1 cellular context compared by ENCODE assay signal in the genomic region with DNA sequence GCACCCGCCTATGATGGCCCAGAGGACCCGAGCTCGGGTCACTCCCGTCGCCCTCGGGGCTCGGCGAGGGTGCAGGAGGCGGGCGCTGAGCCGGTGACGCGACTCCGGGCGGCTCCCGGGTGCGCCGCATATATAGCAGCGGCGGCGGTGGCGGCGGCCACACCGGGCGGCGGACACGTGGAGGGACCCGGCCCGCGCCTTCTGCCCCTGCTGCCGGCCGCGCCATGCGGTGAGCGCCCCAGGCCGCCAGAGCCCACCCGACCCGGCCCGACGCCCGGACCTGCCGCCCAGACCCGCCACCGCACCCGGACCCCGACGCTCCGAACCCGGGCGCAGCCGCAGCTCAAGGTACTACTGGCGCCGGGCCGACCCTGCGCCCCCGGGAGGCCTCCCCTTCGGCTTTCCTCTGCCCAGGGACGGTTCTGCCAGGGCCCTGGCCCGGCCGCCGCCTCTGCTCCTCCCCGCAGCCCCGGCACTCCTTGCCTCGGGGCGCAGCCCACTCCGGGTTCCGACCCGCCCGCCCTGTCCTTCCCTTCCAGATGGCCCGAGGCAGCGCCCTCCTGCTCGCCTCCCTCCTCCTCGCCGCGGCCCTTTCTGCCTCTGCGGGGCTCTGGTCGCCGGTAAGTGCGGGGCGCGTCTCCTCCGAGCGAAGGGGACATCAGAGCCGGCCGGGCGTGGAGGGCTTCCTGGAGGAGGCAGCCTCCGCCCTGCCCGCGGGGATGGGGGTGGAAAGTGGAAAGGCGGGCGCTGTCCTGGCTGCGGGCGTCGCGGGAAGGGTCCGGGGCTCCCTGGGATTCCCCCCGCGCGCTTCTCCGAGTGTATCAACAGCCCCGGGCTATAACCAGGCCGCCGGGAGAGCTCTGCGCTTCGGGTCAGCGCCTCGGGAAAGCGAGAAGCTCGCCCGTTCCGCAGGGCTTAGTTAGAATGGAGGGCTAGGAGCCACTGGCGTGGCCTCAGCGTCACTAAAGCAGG.
A peak's percentile ranks its signal among the peaks of the same experiment; 100 is the strongest.
TF ChIP-seq lines count a peak whose summit lies in the region.

A gene with protein sequence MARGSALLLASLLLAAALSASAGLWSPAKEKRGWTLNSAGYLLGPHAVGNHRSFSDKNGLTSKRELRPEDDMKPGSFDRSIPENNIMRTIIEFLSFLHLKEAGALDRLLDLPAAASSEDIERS (plus strand): TSS at position 160 of the 972 bp plus-strand sequence. CDS start 380 bp downstream, at position 540.

TF ChIP-seq in K562, 482 proteins besides CTCF, POLR2A, EP300 and RAD21 (continued from another document and continues in another):
- TF ChIP-seq, protein P1, sequence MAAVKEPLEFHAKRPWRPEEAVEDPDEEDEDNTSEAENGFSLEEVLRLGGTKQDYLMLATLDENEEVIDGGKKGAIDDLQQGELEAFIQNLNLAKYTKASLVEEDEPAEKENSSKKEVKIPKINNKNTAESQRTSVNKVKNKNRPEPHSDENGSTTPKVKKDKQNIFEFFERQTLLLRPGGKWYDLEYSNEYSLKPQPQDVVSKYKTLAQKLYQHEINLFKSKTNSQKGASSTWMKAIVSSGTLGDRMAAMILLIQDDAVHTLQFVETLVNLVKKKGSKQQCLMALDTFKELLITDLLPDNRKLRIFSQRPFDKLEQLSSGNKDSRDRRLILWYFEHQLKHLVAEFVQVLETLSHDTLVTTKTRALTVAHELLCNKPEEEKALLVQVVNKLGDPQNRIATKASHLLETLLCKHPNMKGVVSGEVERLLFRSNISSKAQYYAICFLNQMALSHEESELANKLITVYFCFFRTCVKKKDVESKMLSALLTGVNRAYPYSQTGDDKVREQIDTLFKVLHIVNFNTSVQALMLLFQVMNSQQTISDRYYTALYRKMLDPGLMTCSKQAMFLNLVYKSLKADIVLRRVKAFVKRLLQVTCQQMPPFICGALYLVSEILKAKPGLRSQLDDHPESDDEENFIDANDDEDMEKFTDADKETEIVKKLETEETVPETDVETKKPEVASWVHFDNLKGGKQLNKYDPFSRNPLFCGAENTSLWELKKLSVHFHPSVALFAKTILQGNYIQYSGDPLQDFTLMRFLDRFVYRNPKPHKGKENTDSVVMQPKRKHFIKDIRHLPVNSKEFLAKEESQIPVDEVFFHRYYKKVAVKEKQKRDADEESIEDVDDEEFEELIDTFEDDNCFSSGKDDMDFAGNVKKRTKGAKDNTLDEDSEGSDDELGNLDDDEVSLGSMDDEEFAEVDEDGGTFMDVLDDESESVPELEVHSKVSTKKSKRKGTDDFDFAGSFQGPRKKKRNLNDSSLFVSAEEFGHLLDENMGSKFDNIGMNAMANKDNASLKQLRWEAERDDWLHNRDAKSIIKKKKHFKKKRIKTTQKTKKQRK (IDR thresholded peaks at IDR 0.05; ENCODE audit: borderline replicate concordance, low read depth, low read length) = no peak
- TF ChIP-seq ZNF507 (tag; conservative IDR thresholded peaks at IDR 0.05) = no peak
- TF ChIP-seq XRCC5 (IDR thresholded peaks at IDR 0.05; ENCODE audit: low read depth, low read length) = no peak
- TF ChIP-seq, protein P2, sequence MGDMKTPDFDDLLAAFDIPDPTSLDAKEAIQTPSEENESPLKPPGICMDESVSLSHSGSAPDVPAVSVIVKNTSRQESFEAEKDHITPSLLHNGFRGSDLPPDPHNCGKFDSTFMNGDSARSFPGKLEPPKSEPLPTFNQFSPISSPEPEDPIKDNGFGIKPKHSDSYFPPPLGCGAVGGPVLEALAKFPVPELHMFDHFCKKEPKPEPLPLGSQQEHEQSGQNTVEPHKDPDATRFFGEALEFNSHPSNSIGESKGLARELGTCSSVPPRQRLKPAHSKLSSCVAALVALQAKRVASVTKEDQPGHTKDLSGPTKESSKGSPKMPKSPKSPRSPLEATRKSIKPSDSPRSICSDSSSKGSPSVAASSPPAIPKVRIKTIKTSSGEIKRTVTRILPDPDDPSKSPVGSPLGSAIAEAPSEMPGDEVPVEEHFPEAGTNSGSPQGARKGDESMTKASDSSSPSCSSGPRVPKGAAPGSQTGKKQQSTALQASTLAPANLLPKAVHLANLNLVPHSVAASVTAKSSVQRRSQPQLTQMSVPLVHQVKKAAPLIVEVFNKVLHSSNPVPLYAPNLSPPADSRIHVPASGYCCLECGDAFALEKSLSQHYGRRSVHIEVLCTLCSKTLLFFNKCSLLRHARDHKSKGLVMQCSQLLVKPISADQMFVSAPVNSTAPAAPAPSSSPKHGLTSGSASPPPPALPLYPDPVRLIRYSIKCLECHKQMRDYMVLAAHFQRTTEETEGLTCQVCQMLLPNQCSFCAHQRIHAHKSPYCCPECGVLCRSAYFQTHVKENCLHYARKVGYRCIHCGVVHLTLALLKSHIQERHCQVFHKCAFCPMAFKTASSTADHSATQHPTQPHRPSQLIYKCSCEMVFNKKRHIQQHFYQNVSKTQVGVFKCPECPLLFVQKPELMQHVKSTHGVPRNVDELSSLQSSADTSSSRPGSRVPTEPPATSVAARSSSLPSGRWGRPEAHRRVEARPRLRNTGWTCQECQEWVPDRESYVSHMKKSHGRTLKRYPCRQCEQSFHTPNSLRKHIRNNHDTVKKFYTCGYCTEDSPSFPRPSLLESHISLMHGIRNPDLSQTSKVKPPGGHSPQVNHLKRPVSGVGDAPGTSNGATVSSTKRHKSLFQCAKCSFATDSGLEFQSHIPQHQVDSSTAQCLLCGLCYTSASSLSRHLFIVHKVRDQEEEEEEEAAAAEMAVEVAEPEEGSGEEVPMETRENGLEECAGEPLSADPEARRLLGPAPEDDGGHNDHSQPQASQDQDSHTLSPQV (IDR thresholded peaks at IDR 0.05) = peak; percentile 70
- TF ChIP-seq NR1H2 (CRISPR knock-in tag; IDR thresholded peaks at IDR 0.05) = no peak
- no peak for TF ChIP-seq RBM39 (optimal IDR thresholded peaks at IDR 0.05; ENCODE audit: low read depth, low read length)
- no peak for TF ChIP-seq ZNF408 (CRISPR knock-in tag; IDR thresholded peaks at IDR 0.05; ENCODE audit: low read depth)
- no peak for TF ChIP-seq ZC3H4 (CRISPR knock-in tag; IDR thresholded peaks at IDR 0.05; ENCODE audit: borderline replicate concordance)
- TF ChIP-seq ZNF444 (CRISPR knock-in tag; IDR thresholded peaks at IDR 0.05) = no peak
- TF ChIP-seq U2AF1 (optimal IDR thresholded peaks at IDR 0.05; ENCODE audit: low read depth, low read length) = peak; percentile 34
- TF ChIP-seq ZNF316 (IDR thresholded peaks at IDR 0.05) = no peak
- TF ChIP-seq, protein P3, sequence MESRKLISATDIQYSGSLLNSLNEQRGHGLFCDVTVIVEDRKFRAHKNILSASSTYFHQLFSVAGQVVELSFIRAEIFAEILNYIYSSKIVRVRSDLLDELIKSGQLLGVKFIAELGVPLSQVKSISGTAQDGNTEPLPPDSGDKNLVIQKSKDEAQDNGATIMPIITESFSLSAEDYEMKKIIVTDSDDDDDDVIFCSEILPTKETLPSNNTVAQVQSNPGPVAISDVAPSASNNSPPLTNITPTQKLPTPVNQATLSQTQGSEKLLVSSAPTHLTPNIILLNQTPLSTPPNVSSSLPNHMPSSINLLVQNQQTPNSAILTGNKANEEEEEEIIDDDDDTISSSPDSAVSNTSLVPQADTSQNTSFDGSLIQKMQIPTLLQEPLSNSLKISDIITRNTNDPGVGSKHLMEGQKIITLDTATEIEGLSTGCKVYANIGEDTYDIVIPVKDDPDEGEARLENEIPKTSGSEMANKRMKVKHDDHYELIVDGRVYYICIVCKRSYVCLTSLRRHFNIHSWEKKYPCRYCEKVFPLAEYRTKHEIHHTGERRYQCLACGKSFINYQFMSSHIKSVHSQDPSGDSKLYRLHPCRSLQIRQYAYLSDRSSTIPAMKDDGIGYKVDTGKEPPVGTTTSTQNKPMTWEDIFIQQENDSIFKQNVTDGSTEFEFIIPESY (CRISPR knock-in tag; IDR thresholded peaks at IDR 0.05) = no peak
- TF ChIP-seq ERF (CRISPR knock-in tag; IDR thresholded peaks at IDR 0.05) = no peak
- no peak for TF ChIP-seq XRCC3 (IDR thresholded peaks at IDR 0.05)
- TF ChIP-seq CREBBP (IDR thresholded peaks at IDR 0.05; ENCODE audit: low read depth, low read length) = no peak
- TF ChIP-seq YBX1 (IDR thresholded peaks at IDR 0.05) = no peak
- TF ChIP-seq ZC3H11A (IDR thresholded peaks at IDR 0.05; ENCODE audit: low read depth, low read length) = no peak
- TF ChIP-seq ILF3 (IDR thresholded peaks at IDR 0.05; ENCODE audit: borderline replicate concordance) = no peak
- TF ChIP-seq, protein P4, sequence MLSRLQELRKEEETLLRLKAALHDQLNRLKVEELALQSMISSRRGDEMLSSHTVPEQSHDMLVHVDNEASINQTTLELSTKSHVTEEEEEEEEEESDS (CRISPR knock-in tag; IDR thresholded peaks at IDR 0.05) = no peak
- no peak for TF ChIP-seq MYNN (IDR thresholded peaks at IDR 0.05)
- no peak for TF ChIP-seq MYNN (CRISPR knock-in tag; IDR thresholded peaks at IDR 0.05)
- TF ChIP-seq SRSF9 (IDR thresholded peaks at IDR 0.05; ENCODE audit: borderline replicate concordance, low read depth, low read length) = no peak
- no peak for TF ChIP-seq ZBTB8A (IDR thresholded peaks at IDR 0.05; ENCODE audit: partially characterized antibody)
- no peak for TF ChIP-seq ZSCAN32 (CRISPR knock-in tag; IDR thresholded peaks at IDR 0.05)
- no peak for TF ChIP-seq SRSF7 (optimal IDR thresholded peaks at IDR 0.05; ENCODE audit: low read depth, low read length)
- no peak for TF ChIP-seq FOXJ3 (CRISPR knock-in tag; IDR thresholded peaks at IDR 0.05)
- no peak for TF ChIP-seq CCAR2 (IDR thresholded peaks at IDR 0.05; ENCODE audit: low read depth, low read length)
- TF ChIP-seq THRAP3 (IDR thresholded peaks at IDR 0.05; ENCODE audit: borderline replicate concordance) = no peak
- no peak for TF ChIP-seq SRF (CRISPR knock-in tag; IDR thresholded peaks at IDR 0.05)
- no peak for TF ChIP-seq TCF3 (CRISPR knock-in tag; IDR thresholded peaks at IDR 0.05)
- TF ChIP-seq, protein P5, sequence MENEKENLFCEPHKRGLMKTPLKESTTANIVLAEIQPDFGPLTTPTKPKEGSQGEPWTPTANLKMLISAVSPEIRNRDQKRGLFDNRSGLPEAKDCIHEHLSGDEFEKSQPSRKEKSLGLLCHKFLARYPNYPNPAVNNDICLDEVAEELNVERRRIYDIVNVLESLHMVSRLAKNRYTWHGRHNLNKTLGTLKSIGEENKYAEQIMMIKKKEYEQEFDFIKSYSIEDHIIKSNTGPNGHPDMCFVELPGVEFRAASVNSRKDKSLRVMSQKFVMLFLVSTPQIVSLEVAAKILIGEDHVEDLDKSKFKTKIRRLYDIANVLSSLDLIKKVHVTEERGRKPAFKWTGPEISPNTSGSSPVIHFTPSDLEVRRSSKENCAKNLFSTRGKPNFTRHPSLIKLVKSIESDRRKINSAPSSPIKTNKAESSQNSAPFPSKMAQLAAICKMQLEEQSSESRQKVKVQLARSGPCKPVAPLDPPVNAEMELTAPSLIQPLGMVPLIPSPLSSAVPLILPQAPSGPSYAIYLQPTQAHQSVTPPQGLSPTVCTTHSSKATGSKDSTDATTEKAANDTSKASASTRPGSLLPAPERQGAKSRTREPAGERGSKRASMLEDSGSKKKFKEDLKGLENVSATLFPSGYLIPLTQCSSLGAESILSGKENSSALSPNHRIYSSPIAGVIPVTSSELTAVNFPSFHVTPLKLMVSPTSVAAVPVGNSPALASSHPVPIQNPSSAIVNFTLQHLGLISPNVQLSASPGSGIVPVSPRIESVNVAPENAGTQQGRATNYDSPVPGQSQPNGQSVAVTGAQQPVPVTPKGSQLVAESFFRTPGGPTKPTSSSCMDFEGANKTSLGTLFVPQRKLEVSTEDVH (IDR thresholded peaks at IDR 0.05; ENCODE audit: low read depth, partially characterized antibody) = no peak
- peak; percentile 91 for TF ChIP-seq FIP1L1 (IDR thresholded peaks at IDR 0.05; ENCODE audit: low read depth, low read length, poor library complexity, severe bottlenecking)
- TF ChIP-seq, protein P6, sequence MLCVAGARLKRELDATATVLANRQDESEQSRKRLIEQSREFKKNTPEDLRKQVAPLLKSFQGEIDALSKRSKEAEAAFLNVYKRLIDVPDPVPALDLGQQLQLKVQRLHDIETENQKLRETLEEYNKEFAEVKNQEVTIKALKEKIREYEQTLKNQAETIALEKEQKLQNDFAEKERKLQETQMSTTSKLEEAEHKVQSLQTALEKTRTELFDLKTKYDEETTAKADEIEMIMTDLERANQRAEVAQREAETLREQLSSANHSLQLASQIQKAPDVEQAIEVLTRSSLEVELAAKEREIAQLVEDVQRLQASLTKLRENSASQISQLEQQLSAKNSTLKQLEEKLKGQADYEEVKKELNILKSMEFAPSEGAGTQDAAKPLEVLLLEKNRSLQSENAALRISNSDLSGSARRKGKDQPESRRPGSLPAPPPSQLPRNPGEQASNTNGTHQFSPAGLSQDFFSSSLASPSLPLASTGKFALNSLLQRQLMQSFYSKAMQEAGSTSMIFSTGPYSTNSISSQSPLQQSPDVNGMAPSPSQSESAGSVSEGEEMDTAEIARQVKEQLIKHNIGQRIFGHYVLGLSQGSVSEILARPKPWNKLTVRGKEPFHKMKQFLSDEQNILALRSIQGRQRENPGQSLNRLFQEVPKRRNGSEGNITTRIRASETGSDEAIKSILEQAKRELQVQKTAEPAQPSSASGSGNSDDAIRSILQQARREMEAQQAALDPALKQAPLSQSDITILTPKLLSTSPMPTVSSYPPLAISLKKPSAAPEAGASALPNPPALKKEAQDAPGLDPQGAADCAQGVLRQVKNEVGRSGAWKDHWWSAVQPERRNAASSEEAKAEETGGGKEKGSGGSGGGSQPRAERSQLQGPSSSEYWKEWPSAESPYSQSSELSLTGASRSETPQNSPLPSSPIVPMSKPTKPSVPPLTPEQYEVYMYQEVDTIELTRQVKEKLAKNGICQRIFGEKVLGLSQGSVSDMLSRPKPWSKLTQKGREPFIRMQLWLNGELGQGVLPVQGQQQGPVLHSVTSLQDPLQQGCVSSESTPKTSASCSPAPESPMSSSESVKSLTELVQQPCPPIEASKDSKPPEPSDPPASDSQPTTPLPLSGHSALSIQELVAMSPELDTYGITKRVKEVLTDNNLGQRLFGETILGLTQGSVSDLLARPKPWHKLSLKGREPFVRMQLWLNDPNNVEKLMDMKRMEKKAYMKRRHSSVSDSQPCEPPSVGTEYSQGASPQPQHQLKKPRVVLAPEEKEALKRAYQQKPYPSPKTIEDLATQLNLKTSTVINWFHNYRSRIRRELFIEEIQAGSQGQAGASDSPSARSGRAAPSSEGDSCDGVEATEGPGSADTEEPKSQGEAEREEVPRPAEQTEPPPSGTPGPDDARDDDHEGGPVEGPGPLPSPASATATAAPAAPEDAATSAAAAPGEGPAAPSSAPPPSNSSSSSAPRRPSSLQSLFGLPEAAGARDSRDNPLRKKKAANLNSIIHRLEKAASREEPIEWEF (CRISPR knock-in tag; IDR thresholded peaks at IDR 0.05) = no peak
- TF ChIP-seq LCOR (CRISPR knock-in tag; IDR thresholded peaks at IDR 0.05) = no peak; the same call in 1 of the 2 replicates
